In genomic region chr3:128094295-128095151, GRCh38 we compare ENCODE assay signal across 11 cellular contexts. TPM values are rescaled to one million over a fixed set of nuclear protein-coding genes. Genes with fewer than 3 reads are reported as not detected.
A peak's percentile ranks its signal among the peaks of the same experiment; 100 is the strongest.
DNase-seq lines count a peak whose midpoint lies in the region; ATAC-seq lines count a peak whose summit lies in the region.
"Had no signal": no experiment of that assay in that cellular context is flagged by ENCODE, and none has a peak within 500 bp of the region (broad histone marks: within the 10 kb centered on the region; RNA-seq: fewer than 3 reads in every experiment).

No MANE protein-coding gene starts in this region.

- intact Hi-C loops in naive thymus-derived CD4-positive, alpha-beta T cell (cut with micrococcal nuclease): loop anchor here (1.0 to 10.0 kb wide), 7 partner anchors 20 to 514 kb away; no protein-coding TSS in a partner anchor

- H3K27me3 ChIP-seq in naive thymus-derived CD4-positive, alpha-beta T cell (ENCODE audit: control insufficient read depth in 2 of 2, insufficient read depth in 2 of 2, low read length in 2 of 2): no peaks in the 10 kb centered on the region

- peaks cover 11% of the 10 kb centered on the region for H3K4me1 Mint-ChIP-seq in T-helper 1 cell treated with Interleukin-12 subunit alpha and Interleukin-12 subunit beta and Interleukin-4 antibody, amounts not matched to agents 30 μg/mL and 1 μg/mL, for 36 hours (ENCODE audit: low read depth)
- H3K4me1 Mint-ChIP-seq in activated naive CD8-positive, alpha-beta T cell treated with anti-CD3 and anti-CD28 coated beads, Interleukin-2, amount 50 U/mL, for 24 hours: peaks cover 10% of the 10 kb centered on the region
- H3K4me1 Mint-ChIP-seq in naive thymus-derived CD4-positive, alpha-beta T cell: peaks cover 1 to 16% (median 6%) of the 10 kb centered on the region in 7 donors

- H3K27ac Mint-ChIP-seq in T-helper 1 cell treated with Interleukin-12 subunit alpha and Interleukin-12 subunit beta and Interleukin-4 antibody, amounts not matched to agents 30 μg/mL and 1 μg/mL, for 36 hours: peak overlapping the region; percentile 11
- no peak overlapping the region for H3K27ac Mint-ChIP-seq in activated naive CD8-positive, alpha-beta T cell treated with anti-CD3 and anti-CD28 coated beads, Interleukin-2, amount 50 U/mL, for 24 hours
- H3K27ac Mint-ChIP-seq in naive thymus-derived CD4-positive, alpha-beta T cell: peak overlapping the region in 2 of 9 donors; percentile 14 to 53
- H3K27ac Mint-ChIP-seq: activated T-helper 1 cell treated with anti-CD3 and anti-CD28 coated beads, Interleukin-12 subunit alpha, Interleukin-12 subunit beta, Interleukin-2, Interleukin-4 antibody, amounts not matched to agents 30 ng/mL and 10 ng/mL and 1 ng/mL, durations not matched to agents 14 hours and 24 hours and 36 hours had no signal

- DNase-seq in T-helper 1 cell: no peak
- DNase-seq in Jurkat, Clone E6-1 (ENCODE audit: low read depth, low spot score): peak; percentile 33
- DNase-seq in activated naive CD8-positive, alpha-beta T cell treated with anti-CD3 and anti-CD28 coated beads, Interleukin-2, amount 50 U/mL, for 24 hours: no peak
- DNase-seq in naive thymus-derived CD4-positive, alpha-beta T cell: no peak
- no peak for DNase-seq in DMS53 treated with DMSO at 0.1 percent for 48 hours (lab: John Stamatoyannopoulos, UW; ENCODE audit: unreplicated experiment)
- DNase-seq in inferior parietal cortex (ENCODE audit: extremely low spot score): no peak
- no peak for DNase-seq in AML-193 (lab: John Stamatoyannopoulos, UW)

- POLR2A ChIA-PET in naive thymus-derived CD4-positive, alpha-beta T cell (lab: Charles Lee): interaction anchor here (1.1 kb wide), 1 partner anchor 18 kb away, joined by 4 read pairs; no protein-coding TSS in a partner anchor

- H3K27me3 Mint-ChIP-seq in T-helper 1 cell treated with Interleukin-12 subunit alpha and Interleukin-12 subunit beta and Interleukin-4 antibody, amounts not matched to agents 30 μg/mL and 1 μg/mL, for 36 hours (ENCODE audit: low read depth): no peaks in the 10 kb centered on the region
- H3K27me3 Mint-ChIP-seq in activated naive CD8-positive, alpha-beta T cell treated with anti-CD3 and anti-CD28 coated beads, Interleukin-2, amount 50 U/mL, for 24 hours: no peaks in the 10 kb centered on the region
- no peaks in the 10 kb centered on the region for H3K27me3 Mint-ChIP-seq in naive thymus-derived CD4-positive, alpha-beta T cell
- H3K27me3 Mint-ChIP-seq: central memory CD8-positive, alpha-beta T cell had no signal

- no peak overlapping the region for H3K4me3 ChIP-seq in Jurkat, Clone E6-1 (ENCODE audit: low read length)
- no peak overlapping the region for H3K4me3 ChIP-seq in naive thymus-derived CD4-positive, alpha-beta T cell (ENCODE audit: low read length)

- H3K36me3 ChIP-seq in naive thymus-derived CD4-positive, alpha-beta T cell (ENCODE audit: control insufficient read depth in 2 of 3, insufficient read depth in 3 of 3, low read length in 3 of 3): peaks cover 14 to 74% (median 17%) of the 10 kb centered on the region in 3 experiments

- peaks cover 24% of the 10 kb centered on the region for H3K36me3 Mint-ChIP-seq in T-helper 1 cell treated with Interleukin-12 subunit alpha and Interleukin-12 subunit beta and Interleukin-4 antibody, amounts not matched to agents 30 μg/mL and 1 μg/mL, for 36 hours (ENCODE audit: low read depth)
- peaks cover 45% of the 10 kb centered on the region for H3K36me3 Mint-ChIP-seq in activated naive CD8-positive, alpha-beta T cell treated with anti-CD3 and anti-CD28 coated beads, Interleukin-2, amount 50 U/mL, for 24 hours (ENCODE audit: low read depth)
- peaks cover 10 to 58% (median 26%) of the 10 kb centered on the region in 5 donors for H3K36me3 Mint-ChIP-seq in naive thymus-derived CD4-positive, alpha-beta T cell

- H3K27ac ChIP-seq in naive thymus-derived CD4-positive, alpha-beta T cell (ENCODE audit: low read depth, low read length): no peak overlapping the region
- H3K27ac ChIP-seq: KMS-11 had no signal

- CTCF ChIA-PET in naive thymus-derived CD4-positive, alpha-beta T cell (lab: Charles Lee): interaction anchor here (0.6 to 4.0 kb wide), 15 partner anchors 10 to 513 kb away, joined by 3 to 36 read pairs (median 4); partner anchors contain the start of gene RUVBL1

- H3K9me3 ChIP-seq in naive thymus-derived CD4-positive, alpha-beta T cell (ENCODE audit: control insufficient read depth in 2 of 3, low read length in 3 of 3): no peaks in the 10 kb centered on the region

- no peak overlapping the region for H3K4me3 Mint-ChIP-seq in T-helper 1 cell treated with Interleukin-12 subunit alpha and Interleukin-12 subunit beta and Interleukin-4 antibody, amounts not matched to agents 30 μg/mL and 1 μg/mL, for 36 hours
- H3K4me3 Mint-ChIP-seq in activated naive CD8-positive, alpha-beta T cell treated with anti-CD3 and anti-CD28 coated beads, Interleukin-2, amount 50 U/mL, for 24 hours: no peak overlapping the region
- no peak overlapping the region for H3K4me3 Mint-ChIP-seq in naive thymus-derived CD4-positive, alpha-beta T cell
- H3K4me3 Mint-ChIP-seq: activated T-helper 1 cell treated with anti-CD3 and anti-CD28 coated beads, Interleukin-12 subunit alpha, Interleukin-12 subunit beta, Interleukin-2, Interleukin-4 antibody, amounts not matched to agents 30 ng/mL and 10 ng/mL and 1 ng/mL, durations not matched to agents 14 hours and 24 hours and 36 hours; central memory CD8-positive, alpha-beta T cell had no signal

- H3K4me1 ChIP-seq in naive thymus-derived CD4-positive, alpha-beta T cell (ENCODE audit: control insufficient read depth in 2 of 2, insufficient read depth in 2 of 2, low read length in 2 of 2): no peaks in the 10 kb centered on the region

- ATAC-seq in activated naive CD8-positive, alpha-beta T cell treated with anti-CD3 and anti-CD28 coated beads, Interleukin-2, amount 50 U/mL, for 24 hours: peak; percentile 12
- ATAC-seq in naive thymus-derived CD4-positive, alpha-beta T cell: peak; percentile 30

- no peaks in the 10 kb centered on the region for H3K9me3 Mint-ChIP-seq in T-helper 1 cell treated with Interleukin-12 subunit alpha and Interleukin-12 subunit beta and Interleukin-4 antibody, amounts not matched to agents 30 μg/mL and 1 μg/mL, for 36 hours
- H3K9me3 Mint-ChIP-seq in activated naive CD8-positive, alpha-beta T cell treated with anti-CD3 and anti-CD28 coated beads, Interleukin-2, amount 50 U/mL, for 24 hours: no peaks in the 10 kb centered on the region
- no peaks in the 10 kb centered on the region for H3K9me3 Mint-ChIP-seq in naive thymus-derived CD4-positive, alpha-beta T cell
- H3K9me3 Mint-ChIP-seq: activated T-helper 1 cell treated with anti-CD3 and anti-CD28 coated beads, Interleukin-12 subunit alpha, Interleukin-12 subunit beta, Interleukin-2, Interleukin-4 antibody, amounts not matched to agents 30 ng/mL and 10 ng/mL and 1 ng/mL, durations not matched to agents 14 hours and 24 hours and 36 hours; central memory CD8-positive, alpha-beta T cell had no signal

RNA-seq across cellular contexts. Expression of gene RUVBL1, which starts 29.1 kb away (rescaled TPM):
- polyA plus RNA-seq in Jurkat, Clone E6-1 (2012; ENCODE audit: insufficient read depth, insufficient read length): 90.6 TPM
- 10 to 100 TPM; 16.8 to 59.3 (median 22.5) TPM for total RNA-seq in naive thymus-derived CD4-positive, alpha-beta T cell
- 10 to 100 TPM; 54.8 to 73.7 TPM for polyA plus RNA-seq in naive thymus-derived CD4-positive, alpha-beta T cell

RNA-seq across cellular contexts. Expression of gene SEC61A1, which starts 42.3 kb away (rescaled TPM):
- 104 TPM for polyA plus RNA-seq in Jurkat, Clone E6-1 (2012; ENCODE audit: insufficient read depth, insufficient read length)
- 100 to 1,000 TPM; 110 to 219 (median 132) TPM for total RNA-seq in naive thymus-derived CD4-positive, alpha-beta T cell
- polyA plus RNA-seq in naive thymus-derived CD4-positive, alpha-beta T cell: 100 to 1,000 TPM in 1 of 2 donors, 10 to 100 TPM in 1; 94.8 to 117 TPM

RNA-seq across cellular contexts. Expression of gene EEFSEC, which starts 58.8 kb away (rescaled TPM):
- polyA plus RNA-seq in Jurkat, Clone E6-1 (2012; ENCODE audit: insufficient read depth, insufficient read length): 21.4 TPM
- total RNA-seq in naive thymus-derived CD4-positive, alpha-beta T cell: 10 to 100 TPM; 17.3 to 18.5 (median 17.9) TPM
- 10 to 100 TPM; 22.5 to 31.4 TPM for polyA plus RNA-seq in naive thymus-derived CD4-positive, alpha-beta T cell
